ENCODE assay signal across 9 cellular contexts in the genomic region with DNA sequence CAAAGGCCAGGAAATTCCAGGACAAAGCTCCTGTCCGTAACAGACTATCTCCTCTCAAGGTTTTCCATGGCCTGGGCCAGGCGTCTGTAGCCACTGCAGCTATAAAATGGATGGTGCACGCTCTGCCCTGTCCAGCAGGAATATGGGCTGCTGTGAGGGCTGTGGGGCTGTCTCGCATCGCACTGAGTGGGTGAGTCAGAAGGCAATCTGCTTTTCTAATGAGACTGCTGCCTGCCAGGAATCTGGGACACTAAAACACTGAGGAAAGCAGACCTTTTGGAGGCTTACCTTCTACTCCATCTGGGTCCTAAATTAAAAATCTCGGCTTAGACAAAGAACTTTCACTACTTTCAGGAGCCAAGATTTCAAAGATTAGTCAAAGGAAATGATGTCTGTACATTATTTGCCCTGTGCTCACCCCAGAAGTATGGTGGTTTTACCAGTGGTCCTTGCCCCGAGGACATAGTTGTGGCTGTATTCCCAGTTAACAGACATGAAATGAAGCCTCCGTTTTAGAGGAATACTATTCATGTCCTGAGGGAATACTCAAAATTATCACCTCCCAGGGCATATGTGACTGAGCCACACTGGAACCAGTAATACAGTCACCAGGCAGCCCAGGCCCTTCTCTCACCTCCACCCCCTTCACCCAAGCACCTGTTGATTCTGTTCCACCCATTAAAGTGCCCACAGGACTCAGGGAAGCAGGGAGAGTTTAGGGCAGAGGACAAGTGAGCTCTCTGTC. TPM values are rescaled to one million over a fixed set of nuclear protein-coding genes. Genes with fewer than 3 reads are reported as not detected.
DNase-seq lines count a peak whose midpoint lies in the region; ATAC-seq and TF ChIP-seq lines count a peak whose summit lies in the region.
"Had no signal": no experiment of that assay in that cellular context is flagged by ENCODE, and none has a peak within 500 bp of the region (broad histone marks: within the 10 kb centered on the region; RNA-seq: fewer than 3 reads in every experiment).

No MANE protein-coding gene starts in this region.

- in situ Hi-C loops in mammary epithelial cell (cut with MboI; ENCODE audit: low sequenced_read_pairs in 2 of 2), result no loop called here

- DNase-seq in mammary epithelial cell (peak; percentile 36), islet precursor cell (peak; percentile 98), NCI-H510A treated with DMSO at 0.1 percent for 48 hours (lab: John Stamatoyannopoulos, UW) (no peak)

- no TSS peak for BruUV-seq in mammary epithelial cell (replicated peaks; lab: Mats Ljungman, UMichigan)

- POLR2A ChIA-PET in HEK293 (lab: Yijun Ruan, JAX), result interaction anchor here (0.7 to 8.9 kb wide), 3 partner anchors 100 to 444 kb away, joined by 3 to 130 read pairs (median 3); partner anchors contain the start of gene HBEGF

- H3K27me3 ChIP-seq in mammary epithelial cell (ENCODE audit: insufficient read depth, low read length) (no peaks in the 10 kb centered on the region), stomach smooth muscle (ENCODE audit: control insufficient read depth in 1 of 2, insufficient read depth in 2 of 2, low read length in 2 of 2) (no peaks in the 10 kb centered on the region)

- H3K27ac ChIP-seq in HEK293 (ENCODE audit: extremely low read depth, low read depth, low read length), result peak overlapping the region; percentile 11; the same call in 1 of the 2 replicates
- H3K27ac ChIP-seq in mammary epithelial cell (ENCODE audit: insufficient read depth, low read depth, low read length), result no peak overlapping the region
- peak overlapping the region; percentile 78 for H3K27ac ChIP-seq in stomach smooth muscle (ENCODE audit: low read length)
- H3K27ac ChIP-seq: SK-N-MC had no signal

- H3K9me3 ChIP-seq in HEK293 (ENCODE audit: control insufficient read depth, insufficient read depth, low read depth, low read length), result no peaks in the 10 kb centered on the region
- H3K9me3 ChIP-seq in mammary epithelial cell (replicated peaks; ENCODE audit: insufficient read depth, low read length), result no peaks in the 10 kb centered on the region
- no peaks in the 10 kb centered on the region for H3K9me3 ChIP-seq in stomach smooth muscle (ENCODE audit: control insufficient read depth in 2 of 2, low read length in 2 of 2)

- H3K27me3 Mint-ChIP-seq in activated T-helper 17 cell treated with anti-CD3 and anti-CD28 coated beads, Interleukin-2, amount 50 U/mL, for 72 hours, result no peaks in the 10 kb centered on the region

- no peak overlapping the region for H3K4me2 ChIP-seq in mammary epithelial cell (ENCODE audit: insufficient read depth, low read depth, low read length)

- WGBS in mammary epithelial cell (ENCODE audit: low coverage, missing lambda C conversion rate), result 51% methylated on average over 8 of the region's 8 CpGs

- dilution Hi-C loops in mammary epithelial cell (cut with HindIII; ENCODE audit: low sequenced_read_pairs), result no loop called here

- no peak overlapping the region for H2AFZ ChIP-seq in mammary epithelial cell (ENCODE audit: low read depth, low read length)

- no peaks in the 10 kb centered on the region for H4K20me1 ChIP-seq in mammary epithelial cell (ENCODE audit: insufficient read depth, low read length)

- peaks cover 13% of the 10 kb centered on the region for H3K79me2 ChIP-seq in mammary epithelial cell (ENCODE audit: insufficient read depth, low read length)

- no peak overlapping the region for H3K4me3 ChIP-seq in HEK293 (ENCODE audit: low read depth, low read length)
- H3K4me3 ChIP-seq in mammary epithelial cell (replicated peaks in 1 of 3; ENCODE audit: insufficient read depth in 1 of 3, low read depth in 2 of 3, low read length in 3 of 3), result no peak overlapping the region
- peak overlapping the region in 1 of 2 donors; percentile 22 for H3K4me3 ChIP-seq in stomach smooth muscle (ENCODE audit: low read length in 2 of 2)
- H3K4me3 ChIP-seq: SK-N-MC had no signal

- no peak for ATAC-seq in activated T-helper 17 cell treated with anti-CD3 and anti-CD28 coated beads, Interleukin-2, amount 50 U/mL, for 72 hours (replicated peaks)
- no peak for ATAC-seq in HG03135 (IDR thresholded peaks at IDR 0.05; ENCODE audit: unreplicated experiment)
- no peak for ATAC-seq in HG03039 (IDR thresholded peaks at IDR 0.05; ENCODE audit: unreplicated experiment)

- H3K27ac Mint-ChIP-seq in activated T-helper 17 cell treated with anti-CD3 and anti-CD28 coated beads, Interleukin-2, amount 50 U/mL, for 72 hours, result no peak overlapping the region

- H3K36me3 ChIP-seq in HEK293 (ENCODE audit: control insufficient read depth in 2 of 2, insufficient read depth in 1 of 2, low read length in 2 of 2) (peaks cover 7 to 49% of the 10 kb centered on the region in 2 experiments), mammary epithelial cell (ENCODE audit: insufficient read depth, low read length) (peaks cover 3% of the 10 kb centered on the region), stomach smooth muscle (ENCODE audit: control insufficient read depth in 2 of 2, insufficient read depth in 2 of 2, low read length in 2 of 2) (peaks cover 4 to 19% of the 10 kb centered on the region in 2 donors)

- H3K9ac ChIP-seq in mammary epithelial cell (ENCODE audit: insufficient read depth, low read length), result peak overlapping the region; percentile 29
- H3K9ac ChIP-seq in stomach smooth muscle (ENCODE audit: low read length in 2 of 2), result peak overlapping the region; percentile 44 to 51

- H3K4me3 Mint-ChIP-seq in activated T-helper 17 cell treated with anti-CD3 and anti-CD28 coated beads, Interleukin-2, amount 50 U/mL, for 72 hours, result no peak overlapping the region

- intact Hi-C loops in mammary epithelial cell (cut with micrococcal nuclease), result no loop called here

- peaks cover 10% of the 10 kb centered on the region for H3K4me1 ChIP-seq in HEK293 (ENCODE audit: control insufficient read depth, insufficient read depth, low read length)
- H3K4me1 ChIP-seq in mammary epithelial cell (ENCODE audit: insufficient read depth, low read length), result peaks cover 40% of the 10 kb centered on the region
- H3K4me1 ChIP-seq in stomach smooth muscle (ENCODE audit: control insufficient read depth, insufficient read depth, low read length), result peaks cover 51% of the 10 kb centered on the region

- no peak for TF ChIP-seq CTCF in HEK293 (tag by site-specific recombination; IDR thresholded peaks at IDR 0.05)
- TF ChIP-seq CTCF in mammary epithelial cell (conservative IDR thresholded peaks at IDR 0.05 in 1 of 2, IDR thresholded peaks at IDR 0.05 in 1 of 2; ENCODE audit: extremely low read depth in 1 of 2, insufficient read depth in 1 of 2, low read depth in 1 of 2, low read length in 2 of 2), result no peak

- no peaks in the 10 kb centered on the region for H3K9me3 Mint-ChIP-seq in activated T-helper 17 cell treated with anti-CD3 and anti-CD28 coated beads, Interleukin-2, amount 50 U/mL, for 72 hours

- peaks cover 27% of the 10 kb centered on the region for H3K4me1 Mint-ChIP-seq in activated T-helper 17 cell treated with anti-CD3 and anti-CD28 coated beads, Interleukin-2, amount 50 U/mL, for 72 hours

- CTCF ChIA-PET in HEK293 (lab: Yijun Ruan, JAX), result interaction anchor here (0.7 to 14.6 kb wide), 11 partner anchors 9 to 277 kb away, joined by 3 to 660 read pairs (median 5); partner anchors contain the start of genes HBEGF and SLC4A9
- CTCF ChIA-PET in mammary epithelial cell (lab: Charles Lee; ENCODE audit: low non-redundant PET), result interaction anchor here (0.9 kb wide), 1 partner anchor 105 kb away, joined by 6 read pairs; no protein-coding TSS in a partner anchor

- peaks cover 40% of the 10 kb centered on the region for H3K36me3 Mint-ChIP-seq in activated T-helper 17 cell treated with anti-CD3 and anti-CD28 coated beads, Interleukin-2, amount 50 U/mL, for 72 hours (ENCODE audit: low read depth)

TF ChIP-seq in HEK293, 187 proteins besides CTCF, POLR2A, EP300 and RAD21 (continues in another document):
- TF ChIP-seq ZNF670 (tag by site-specific recombination; IDR thresholded peaks at IDR 0.05; ENCODE audit: low read depth), result no peak
- TF ChIP-seq SCRT1 (tag by site-specific recombination; IDR thresholded peaks at IDR 0.05; ENCODE audit: borderline replicate concordance), result peak; percentile 95
- TF ChIP-seq ZBTB17 (tag by site-specific recombination; IDR thresholded peaks at IDR 0.05), result peak; percentile 51; the same call in 1 of the 2 replicates
- peak; percentile 97 for TF ChIP-seq SCRT2 (tag by site-specific recombination; IDR thresholded peaks at IDR 0.05)
- TF ChIP-seq ZNF830 (tag by site-specific recombination; IDR thresholded peaks at IDR 0.05; ENCODE audit: low read depth), result no peak
- no peak for TF ChIP-seq GFI1B (tag by site-specific recombination; IDR thresholded peaks at IDR 0.05)

RNA-seq across cellular contexts. Expression of gene PFDN1, which starts 56.4 kb away (rescaled TPM):
- total RNA-seq in mammary epithelial cell, result 10 to 100 TPM; 64.0 to 65.0 TPM
- 92.4 TPM for polyA plus RNA-seq in mammary epithelial cell
- 130 TPM for polyA minus RNA-seq in mammary epithelial cell
- total RNA-seq in activated T-helper 17 cell treated with anti-CD3 and anti-CD28 coated beads, Interleukin-2, amount 50 U/mL, for 72 hours, result 10 to 100 TPM; 40.1 to 64.1 TPM
